In genomic region chr1:156119503-156120209, GRCh38 we compare ENCODE assay signal across 10 cellular contexts. TPM values are rescaled to one million over a fixed set of nuclear protein-coding genes. Genes with fewer than 3 reads are reported as not detected.
DNase-seq lines count a peak whose midpoint lies in the region; ATAC-seq and TF ChIP-seq lines count a peak whose summit lies in the region.
"Had no signal": no experiment of that assay in that cellular context is flagged by ENCODE, and none has a peak within 500 bp of the region (broad histone marks: within the 10 kb centered on the region; RNA-seq: fewer than 3 reads in every experiment).

No MANE protein-coding gene starts in this region.

- intact Hi-C loops in Panc1 (cut with micrococcal nuclease; ENCODE audit: unreplicated experiment) = no loop called here

- no peak for TF ChIP-seq CTCF in Panc1 (IDR thresholded peaks at IDR 0.05)
- peak; percentile 13 for TF ChIP-seq CTCF in choroid plexus epithelial cell (conservative IDR thresholded peaks at IDR 0.05; ENCODE audit: low read depth, low read length)

- H3K36me3 ChIP-seq in Panc1 (ENCODE audit: control insufficient read depth, insufficient read depth, low read length) = peaks cover 8% of the 10 kb centered on the region
- H3K36me3 ChIP-seq in muscle layer of colon (ENCODE audit: insufficient read depth, low read length) = peaks cover 21% of the 10 kb centered on the region

- no peaks in the 10 kb centered on the region for H3K27me3 ChIP-seq in Panc1 (ENCODE audit: control insufficient read depth, insufficient read depth, low read length)
- H3K27me3 ChIP-seq in muscle layer of colon (ENCODE audit: control insufficient read depth in 1 of 2, insufficient read depth in 2 of 2, low read length in 2 of 2) = no peaks in the 10 kb centered on the region

- no TSS peak for BruUV-seq in Panc1 (replicated peaks; lab: Mats Ljungman, UMichigan)

- in situ Hi-C loops in Panc1 (cut with HindIII; ENCODE audit: low pct_unique_long_range_greater_than_20kb, low sequenced_read_pairs) = no loop called here

- CTCF ChIA-PET in Panc1 (lab: Charles Lee) = interaction anchor here (0.6 to 1.8 kb wide), 3 partner anchors 9 to 22 kb away, joined by 3 to 8 read pairs (median 5); no protein-coding TSS in a partner anchor

- H3K4me3 ChIP-seq in Panc1 (ENCODE audit: low read depth in 2 of 2, low read length in 2 of 2) (peak overlapping the region; percentile 8 to 58; a peak in 2 of 4 replicates), choroid plexus epithelial cell (ENCODE audit: low read depth, low read length) (no peak overlapping the region), muscle layer of colon (ENCODE audit: low read depth in 1 of 2, low read length in 2 of 2) (peak overlapping the region; percentile 16 to 66)

- H3K9me3 ChIP-seq in Panc1 (ENCODE audit: control insufficient read depth, insufficient read depth, low read depth, low read length) (no peaks in the 10 kb centered on the region), muscle layer of colon (ENCODE audit: low read length) (no peaks in the 10 kb centered on the region)

- H3K27ac ChIP-seq in Panc1 (ENCODE audit: low read length) (peak overlapping the region; percentile 95), muscle layer of colon (ENCODE audit: low read depth, low read length) (peak overlapping the region; percentile 95)

- POLR2A ChIA-PET in Panc1 (lab: Charles Lee) = interaction anchor here (1.2 kb wide), 1 partner anchor 8 kb away, joined by 4 read pairs; no protein-coding TSS in a partner anchor

- peak overlapping the region; percentile 49 for H3K9ac ChIP-seq in muscle layer of colon (ENCODE audit: low read length)

- no peak for ATAC-seq in Panc1
- no peak for ATAC-seq in HG02588 (IDR thresholded peaks at IDR 0.05; ENCODE audit: unreplicated experiment)
- no peak for ATAC-seq in GM19035 (IDR thresholded peaks at IDR 0.05; ENCODE audit: unreplicated experiment)

- H3K4me1 ChIP-seq in Panc1 (ENCODE audit: control insufficient read depth, insufficient read depth, low read length) (peaks cover 64% of the 10 kb centered on the region), muscle layer of colon (ENCODE audit: insufficient read depth, low read length) (peaks cover 62% of the 10 kb centered on the region)

- DNase-seq in GM03348 (ENCODE audit: low spot score) (peak; percentile 83), Panc1 (ENCODE audit: low read depth, low spot score) (no peak), choroid plexus epithelial cell (ENCODE audit: low read depth) (peak; percentile 72), 8988T (no peak), activated gamma-delta T cell (lab: John Stamatoyannopoulos, UW) (no peak)
- DNase-seq: natural killer cell had no signal

RNA-seq across cellular contexts. Expression of gene LMNA, which starts 5.1 kb away (rescaled TPM):
- 691 TPM for total RNA-seq in Panc1 (2021; ENCODE audit: unreplicated experiment)
- 726 TPM for polyA plus RNA-seq in Panc1 (2012; ENCODE audit: insufficient read length)

RNA-seq across cellular contexts. Expression of gene SEMA4A, which starts 33.7 kb away (rescaled TPM):
- 0.21 TPM for total RNA-seq in Panc1 (2021; ENCODE audit: unreplicated experiment)
- 0.22 TPM for polyA plus RNA-seq in Panc1 (2012; ENCODE audit: insufficient read length)

RNA-seq across cellular contexts. Expression of gene MEX3A, which starts 37.4 kb away (rescaled TPM):
- 15.8 TPM for total RNA-seq in Panc1 (2021; ENCODE audit: unreplicated experiment)
- polyA plus RNA-seq in Panc1 (2012; ENCODE audit: insufficient read length) = 33.1 TPM

RNA-seq across cellular contexts. Expression of gene RAB25, which starts 58.7 kb away (rescaled TPM):
- total RNA-seq in Panc1 (2021; ENCODE audit: unreplicated experiment) = not detected
- not detected for polyA plus RNA-seq in Panc1 (2012; ENCODE audit: insufficient read length)
- total RNA-seq: NCI-H460 had no signal

Comparison
In these comparisons a context has a peak if more than half of its experiments do, and no peak if none do; other contexts are left out.
1. DNase-seq: peak in GM03348 (single experiment) and choroid plexus epithelial cell (single experiment); none in Panc1 (single experiment), 8988T (single experiment) and activated gamma-delta T cell (single experiment).